7 cellular contexts compared by ENCODE assay signal in genomic region chr18:30280861-30281470, GRCh38.
A peak's percentile ranks its signal among the peaks of the same experiment; 100 is the strongest.
DNase-seq lines count a peak whose midpoint lies in the region; ATAC-seq and TF ChIP-seq lines count a peak whose summit lies in the region.

No MANE protein-coding gene starts in this region.

- no peaks in the 10 kb centered on the region for H3F3A ChIP-seq in PC-3 (ENCODE audit: low read length, unreplicated experiment)

- CTCF ChIA-PET in PC-3 (lab: Charles Lee) = interaction anchor here (0.6 to 2.1 kb wide), 3 partner anchors 406 to 1297 kb away, joined by 3 to 10 read pairs (median 9); no protein-coding TSS in a partner anchor

- DNase-seq in GM10266 (ENCODE audit: extremely low spot score) = no peak
- peak; percentile 37 for DNase-seq in HS-5 (ENCODE audit: low read depth)
- DNase-seq in PC-3 = peak; percentile 89
- no peak for DNase-seq in psoas muscle
- no peak for DNase-seq in MG63
- DNase-seq in stimulated activated naive CD4-positive, alpha-beta T cell (lab: John Stamatoyannopoulos, UW) = no peak

- H3K4me3 ChIP-seq in PC-3 (ENCODE audit: low read length) (no peak overlapping the region), psoas muscle (no peak overlapping the region), MG63 (no peak overlapping the region)

- no peaks in the 10 kb centered on the region for H3K36me3 ChIP-seq in PC-3 (ENCODE audit: low read depth, low read length)
- H3K36me3 ChIP-seq in psoas muscle (ENCODE audit: insufficient read depth in 1 of 2, low read depth in 1 of 2) = no peaks in the 10 kb centered on the region
- H3K36me3 ChIP-seq in MG63 = no peaks in the 10 kb centered on the region

- intact Hi-C loops in PC-3 (cut with micrococcal nuclease) = loop anchor here (2.0 to 5.0 kb wide), 3 partner anchors 389 to 610 kb away; no protein-coding TSS in a partner anchor
- intact Hi-C loops in psoas muscle (cut with DNase I) = no loop called here

- H3K9me2 ChIP-seq in PC-3 (replicated peaks; ENCODE audit: low read length) = no peaks in the 10 kb centered on the region

- no peaks in the 10 kb centered on the region for H3K79me2 ChIP-seq in PC-3 (ENCODE audit: low read length)

- H3K4me1 ChIP-seq in PC-3 (ENCODE audit: insufficient read depth, low read length) = no peaks in the 10 kb centered on the region
- no peaks in the 10 kb centered on the region for H3K4me1 ChIP-seq in psoas muscle

- BruUV-seq in PC-3 (replicated peaks; lab: Mats Ljungman, UMichigan) = no TSS peak

- ATAC-seq in PC-3 = peak; percentile 29
- ATAC-seq in esophagus mucosa = peak; percentile 42
- no peak for ATAC-seq in psoas muscle

- H3K4me2 ChIP-seq in PC-3 (ENCODE audit: low read length) = no peak overlapping the region

- peak overlapping the region; percentile 27; the same call in 1 of the 2 replicates for H2AFZ ChIP-seq in PC-3 (ENCODE audit: low read length)

- H3K27me3 ChIP-seq in PC-3 (ENCODE audit: low read length) = no peaks in the 10 kb centered on the region
- H3K27me3 ChIP-seq in psoas muscle (ENCODE audit: insufficient read depth in 3 of 3, low read length in 2 of 3) = no peaks in the 10 kb centered on the region
- H3K27me3 ChIP-seq in MG63 = no peaks in the 10 kb centered on the region

- H3K9me3 ChIP-seq in PC-3 (ENCODE audit: low read length) = no peaks in the 10 kb centered on the region
- H3K9me3 ChIP-seq in psoas muscle = no peaks in the 10 kb centered on the region
- H3K9me3 ChIP-seq in MG63 = no peaks in the 10 kb centered on the region

- 43 to 47% (median 44%) methylated on average over 5 of the region's 5 CpGs for WGBS in psoas muscle, 3 donors

- H3K27ac ChIP-seq in PC-3 (ENCODE audit: low read length) (no peak overlapping the region), psoas muscle (no peak overlapping the region)

- peak; percentile 67 for TF ChIP-seq CTCF in GM10266 (IDR thresholded peaks at IDR 0.05; ENCODE audit: control insufficient read depth, insufficient read depth, low read depth, missing control alignments)
- peak; percentile 81 for TF ChIP-seq CTCF in PC-3 (conservative IDR thresholded peaks at IDR 0.05; ENCODE audit: low read depth, low read length)
- TF ChIP-seq CTCF in psoas muscle (IDR thresholded peaks at IDR 0.05) = peak; percentile 10

- POLR2A ChIA-PET in PC-3 (lab: Charles Lee; ENCODE audit: unreplicated experiment) = interaction anchor here (0.5 to 0.7 kb wide), 2 partner anchors 351 to 1121 kb away, joined by 3 read pairs; no protein-coding TSS in a partner anchor

- H4K20me1 ChIP-seq in PC-3 (ENCODE audit: low read length) = no peaks in the 10 kb centered on the region

- H3K9ac ChIP-seq in PC-3 (ENCODE audit: low read length) = no peak overlapping the region

Comparison
In these comparisons a context has a peak if more than half of its experiments do, and no peak if none do; other contexts are left out.
1. DNase-seq: peak in HS-5 (single experiment) and PC-3 (single experiment); none in GM10266 (single experiment), psoas muscle (0 of 2), MG63 (single experiment) and stimulated activated naive CD4-positive, alpha-beta T cell (0 of 6).
2. CTCF ChIP-seq: peak in every context shown above with its lines; median percentile 81 in PC-3; 67 in GM10266; 10 in psoas muscle.
3. ATAC-seq: peak in PC-3 (single experiment) and esophagus mucosa (single experiment); none in psoas muscle (0 of 4).